Comparison of ENCODE assay signal across 1 cellular context in the genomic region with DNA sequence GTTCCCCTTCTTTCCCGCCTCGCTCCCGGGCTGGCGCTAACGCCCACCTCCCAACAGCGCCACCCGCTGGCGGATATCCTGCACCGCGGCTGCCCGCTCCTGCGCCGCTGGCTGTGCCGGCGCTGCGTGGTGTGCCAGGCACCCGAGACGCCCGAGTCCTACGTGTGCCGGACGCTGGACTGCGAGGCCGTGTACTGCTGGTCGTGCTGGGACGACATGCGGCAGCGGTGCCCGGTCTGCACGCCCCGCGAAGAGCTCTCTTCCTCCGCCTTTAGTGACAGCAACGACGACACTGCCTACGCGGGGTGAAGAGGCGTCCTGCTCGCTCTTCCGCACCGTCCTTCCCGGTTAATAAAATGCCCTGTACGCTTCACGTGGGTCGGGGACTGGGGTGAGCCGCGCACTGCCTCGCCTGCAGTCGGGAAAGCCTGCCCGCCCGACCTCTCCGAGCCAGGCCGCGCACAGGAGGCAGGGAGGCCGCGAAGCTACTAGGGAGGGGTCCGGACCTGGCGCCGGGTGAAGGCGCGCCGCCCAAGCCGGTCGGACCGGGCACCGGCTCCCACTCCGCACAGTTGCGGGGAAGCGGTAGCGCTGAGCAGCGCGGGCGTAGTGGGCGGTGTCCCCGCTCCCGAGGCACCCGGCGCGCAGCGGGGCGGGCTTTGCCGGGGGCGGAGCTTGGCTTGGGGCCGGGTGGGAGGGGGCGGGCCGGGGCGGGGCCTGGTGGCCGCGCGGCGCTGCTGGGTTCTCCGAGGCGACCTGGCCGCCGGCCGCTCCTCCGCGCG.
TF ChIP-seq lines count a peak whose summit lies in the region.

A gene with protein sequence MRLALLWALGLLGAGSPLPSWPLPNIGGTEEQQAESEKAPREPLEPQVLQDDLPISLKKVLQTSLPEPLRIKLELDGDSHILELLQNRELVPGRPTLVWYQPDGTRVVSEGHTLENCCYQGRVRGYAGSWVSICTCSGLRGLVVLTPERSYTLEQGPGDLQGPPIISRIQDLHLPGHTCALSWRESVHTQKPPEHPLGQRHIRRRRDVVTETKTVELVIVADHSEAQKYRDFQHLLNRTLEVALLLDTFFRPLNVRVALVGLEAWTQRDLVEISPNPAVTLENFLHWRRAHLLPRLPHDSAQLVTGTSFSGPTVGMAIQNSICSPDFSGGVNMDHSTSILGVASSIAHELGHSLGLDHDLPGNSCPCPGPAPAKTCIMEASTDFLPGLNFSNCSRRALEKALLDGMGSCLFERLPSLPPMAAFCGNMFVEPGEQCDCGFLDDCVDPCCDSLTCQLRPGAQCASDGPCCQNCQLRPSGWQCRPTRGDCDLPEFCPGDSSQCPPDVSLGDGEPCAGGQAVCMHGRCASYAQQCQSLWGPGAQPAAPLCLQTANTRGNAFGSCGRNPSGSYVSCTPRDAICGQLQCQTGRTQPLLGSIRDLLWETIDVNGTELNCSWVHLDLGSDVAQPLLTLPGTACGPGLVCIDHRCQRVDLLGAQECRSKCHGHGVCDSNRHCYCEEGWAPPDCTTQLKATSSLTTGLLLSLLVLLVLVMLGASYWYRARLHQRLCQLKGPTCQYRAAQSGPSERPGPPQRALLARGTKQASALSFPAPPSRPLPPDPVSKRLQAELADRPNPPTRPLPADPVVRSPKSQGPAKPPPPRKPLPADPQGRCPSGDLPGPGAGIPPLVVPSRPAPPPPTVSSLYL (plus strand): TSS at position 757 of the 782 bp plus-strand sequence. CDS start 71 bp downstream, outside the sequence.

TF ChIP-seq in K562, 482 proteins besides CTCF, POLR2A, EP300 and RAD21 (continued from another document and continues in another):
- TF ChIP-seq, protein P1, sequence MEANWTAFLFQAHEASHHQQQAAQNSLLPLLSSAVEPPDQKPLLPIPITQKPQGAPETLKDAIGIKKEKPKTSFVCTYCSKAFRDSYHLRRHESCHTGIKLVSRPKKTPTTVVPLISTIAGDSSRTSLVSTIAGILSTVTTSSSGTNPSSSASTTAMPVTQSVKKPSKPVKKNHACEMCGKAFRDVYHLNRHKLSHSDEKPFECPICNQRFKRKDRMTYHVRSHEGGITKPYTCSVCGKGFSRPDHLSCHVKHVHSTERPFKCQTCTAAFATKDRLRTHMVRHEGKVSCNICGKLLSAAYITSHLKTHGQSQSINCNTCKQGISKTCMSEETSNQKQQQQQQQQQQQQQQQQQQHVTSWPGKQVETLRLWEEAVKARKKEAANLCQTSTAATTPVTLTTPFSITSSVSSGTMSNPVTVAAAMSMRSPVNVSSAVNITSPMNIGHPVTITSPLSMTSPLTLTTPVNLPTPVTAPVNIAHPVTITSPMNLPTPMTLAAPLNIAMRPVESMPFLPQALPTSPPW (CRISPR knock-in tag; IDR thresholded peaks at IDR 0.05), result peak; percentile 50; the same call in 1 of the 2 replicates
- TF ChIP-seq CAMTA2 (CRISPR knock-in tag; conservative IDR thresholded peaks at IDR 0.05) (peak; percentile 25; the same call in 1 of the 2 replicates), SMARCA4 (IDR thresholded peaks at IDR 0.05) (peak; percentile 77; the same call in 1 of the 2 replicates), SMARCA5 (IDR thresholded peaks at IDR 0.05) (0 out of 2 replicates have a peak, but pooled peaks have one; percentile 36), ELF1 (tag; IDR thresholded peaks at IDR 0.05) (peak; percentile 62; the same call in 1 of the 2 replicates), ZNF644 (tag; IDR thresholded peaks at IDR 0.05; ENCODE audit: low read depth) (no peak), SOX6 (IDR thresholded peaks at IDR 0.05) (peak; percentile 32; the same call in 1 of the 2 replicates), JUNB (CRISPR knock-in tag; conservative IDR thresholded peaks at IDR 0.05) (no peak), ZNF217 (CRISPR knock-in tag; IDR thresholded peaks at IDR 0.05) (no peak), EZH2 (IDR thresholded peaks at IDR 0.05; ENCODE audit: borderline replicate concordance, low read depth, low read length) (no peak), MYC (IDR thresholded peaks at IDR 0.05; ENCODE audit: low read depth, low read length) (peak; percentile 74), MYC (CRISPR knock-in tag; IDR thresholded peaks at IDR 0.05; ENCODE audit: borderline replicate concordance, low read depth) (peak; percentile 83; the same call in 1 of the 2 replicates), NBN (IDR thresholded peaks at IDR 0.05; ENCODE audit: low read depth) (no peak; the same call in 1 of the 2 replicates), HDGF (IDR thresholded peaks at IDR 0.05) (no peak), ZNF165 (CRISPR knock-in tag; IDR thresholded peaks at IDR 0.05; ENCODE audit: borderline replicate concordance) (no peak; the same call in 1 of the 2 replicates), CBX1 (IDR thresholded peaks at IDR 0.05; ENCODE audit: low read depth) (peak; percentile 55; the same call in 1 of the 2 replicates), MBD2 (IDR thresholded peaks at IDR 0.05; ENCODE audit: borderline replicate concordance, low read depth) (peak; percentile 27; the same call in 1 of the 2 replicates), ZNF57 (CRISPR knock-in tag; IDR thresholded peaks at IDR 0.05) (no peak), POLR2AphosphoS5 (IDR thresholded peaks at IDR 0.05; ENCODE audit: control insufficient read depth, insufficient read depth, low read depth, low read length) (no peak), BCOR (IDR thresholded peaks at IDR 0.05) (peak; percentile 61; the same call in 1 of the 2 replicates), ARID2 (IDR thresholded peaks at IDR 0.05) (peak; percentile 84; the same call in 1 of the 2 replicates), CBX5 (IDR thresholded peaks at IDR 0.05; ENCODE audit: borderline replicate concordance, low read depth) (peak; percentile 11; the same call in 1 of the 2 replicates), GABPA (tag; conservative IDR thresholded peaks at IDR 0.05; ENCODE audit: low read depth) (peak; percentile 73; the same call in 1 of the 2 replicates), ERF (CRISPR knock-in tag; IDR thresholded peaks at IDR 0.05) (no peak), RB1 (IDR thresholded peaks at IDR 0.05; ENCODE audit: low read depth) (peak; percentile 99), RBM15 (IDR thresholded peaks at IDR 0.05; ENCODE audit: insufficient read depth, low read length) (no peak), CCNT2 (IDR thresholded peaks at IDR 0.05; ENCODE audit: borderline replicate concordance, extremely low read depth, insufficient read length, low read depth, low read length) (peak; percentile 66), PTRF (tag; IDR thresholded peaks at IDR 0.05) (no peak), HMGN3 (IDR thresholded peaks at IDR 0.05; ENCODE audit: borderline replicate concordance, extremely low read depth, insufficient read length, low read depth, low read length) (peak; percentile 50), GABPB2 (CRISPR knock-in tag; conservative IDR thresholded peaks at IDR 0.05) (no peak), POLR3G (IDR thresholded peaks at IDR 0.05; ENCODE audit: extremely low read depth, insufficient read length, insufficient replicate concordance) (no peak), EGR1 (conservative IDR thresholded peaks at IDR 0.05) (peak; percentile 84), ZNF668 (CRISPR knock-in tag; IDR thresholded peaks at IDR 0.05) (no peak), ZBTB17 (CRISPR knock-in tag; IDR thresholded peaks at IDR 0.05) (no peak), CREB1 (IDR thresholded peaks at IDR 0.05) (peak; percentile 36; the same call in 1 of the 2 replicates), CREB1 (CRISPR knock-in tag; IDR thresholded peaks at IDR 0.05) (peak; percentile 68), ZNF408 (CRISPR knock-in tag; IDR thresholded peaks at IDR 0.05; ENCODE audit: low read depth) (no peak), ZNF586 (CRISPR knock-in tag; conservative IDR thresholded peaks at IDR 0.05) (no peak), ETV5 (CRISPR knock-in tag; IDR thresholded peaks at IDR 0.05; ENCODE audit: low read depth) (peak; percentile 71), ZNF184 (CRISPR knock-in tag; IDR thresholded peaks at IDR 0.05) (no peak), PML (IDR thresholded peaks at IDR 0.05; ENCODE audit: low read length) (peak; percentile 30; the same call in 1 of the 2 replicates), NFIC (IDR thresholded peaks at IDR 0.05) (peak; percentile 22), NR4A1 (CRISPR knock-in tag; IDR thresholded peaks at IDR 0.05) (no peak), NR4A1 (tag; IDR thresholded peaks at IDR 0.05) (0 out of 2 replicates have a peak, but pooled peaks have one; percentile 3), SMAD3 (CRISPR knock-in tag; conservative IDR thresholded peaks at IDR 0.05) (no peak), ZNF347 (CRISPR knock-in tag; IDR thresholded peaks at IDR 0.05; ENCODE audit: low read depth) (no peak), RNF2 (IDR thresholded peaks at IDR 0.05) (peak; percentile 65; the same call in 1 of the 2 replicates), MED1 (CRISPR knock-in tag; IDR thresholded peaks at IDR 0.05; ENCODE audit: borderline replicate concordance) (no peak), STAG1 (CRISPR knock-in tag; IDR thresholded peaks at IDR 0.05; ENCODE audit: borderline replicate concordance) (peak; percentile 61), HNRNPUL1 (IDR thresholded peaks at IDR 0.05; ENCODE audit: low read length) (no peak), ARHGAP35 (IDR thresholded peaks at IDR 0.05; ENCODE audit: partially characterized antibody) (no peak)
- TF ChIP-seq, protein P2, sequence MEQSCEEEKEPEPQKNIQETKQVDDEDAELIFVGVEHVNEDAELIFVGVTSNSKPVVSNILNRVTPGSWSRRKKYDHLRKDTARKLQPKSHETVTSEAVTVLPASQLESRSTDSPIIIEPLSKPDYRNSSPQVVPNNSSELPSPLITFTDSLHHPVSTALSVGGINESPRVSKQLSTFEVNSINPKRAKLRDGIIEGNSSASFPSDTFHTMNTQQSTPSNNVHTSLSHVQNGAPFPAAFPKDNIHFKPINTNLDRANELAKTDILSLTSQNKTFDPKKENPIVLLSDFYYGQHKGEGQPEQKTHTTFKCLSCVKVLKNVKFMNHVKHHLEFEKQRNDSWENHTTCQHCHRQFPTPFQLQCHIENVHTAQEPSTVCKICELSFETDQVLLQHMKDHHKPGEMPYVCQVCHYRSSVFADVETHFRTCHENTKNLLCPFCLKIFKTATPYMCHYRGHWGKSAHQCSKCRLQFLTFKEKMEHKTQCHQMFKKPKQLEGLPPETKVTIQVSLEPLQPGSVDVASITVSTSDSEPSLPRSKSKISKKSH (CRISPR knock-in tag; IDR thresholded peaks at IDR 0.05), result no peak
- TF ChIP-seq, protein P3, sequence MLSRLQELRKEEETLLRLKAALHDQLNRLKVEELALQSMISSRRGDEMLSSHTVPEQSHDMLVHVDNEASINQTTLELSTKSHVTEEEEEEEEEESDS (CRISPR knock-in tag; IDR thresholded peaks at IDR 0.05), result no peak
- TF ChIP-seq, protein P4, sequence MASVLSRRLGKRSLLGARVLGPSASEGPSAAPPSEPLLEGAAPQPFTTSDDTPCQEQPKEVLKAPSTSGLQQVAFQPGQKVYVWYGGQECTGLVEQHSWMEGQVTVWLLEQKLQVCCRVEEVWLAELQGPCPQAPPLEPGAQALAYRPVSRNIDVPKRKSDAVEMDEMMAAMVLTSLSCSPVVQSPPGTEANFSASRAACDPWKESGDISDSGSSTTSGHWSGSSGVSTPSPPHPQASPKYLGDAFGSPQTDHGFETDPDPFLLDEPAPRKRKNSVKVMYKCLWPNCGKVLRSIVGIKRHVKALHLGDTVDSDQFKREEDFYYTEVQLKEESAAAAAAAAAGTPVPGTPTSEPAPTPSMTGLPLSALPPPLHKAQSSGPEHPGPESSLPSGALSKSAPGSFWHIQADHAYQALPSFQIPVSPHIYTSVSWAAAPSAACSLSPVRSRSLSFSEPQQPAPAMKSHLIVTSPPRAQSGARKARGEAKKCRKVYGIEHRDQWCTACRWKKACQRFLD (CRISPR knock-in tag; IDR thresholded peaks at IDR 0.05), result no peak; the same call in 1 of the 2 replicates
- TF ChIP-seq, protein P5, sequence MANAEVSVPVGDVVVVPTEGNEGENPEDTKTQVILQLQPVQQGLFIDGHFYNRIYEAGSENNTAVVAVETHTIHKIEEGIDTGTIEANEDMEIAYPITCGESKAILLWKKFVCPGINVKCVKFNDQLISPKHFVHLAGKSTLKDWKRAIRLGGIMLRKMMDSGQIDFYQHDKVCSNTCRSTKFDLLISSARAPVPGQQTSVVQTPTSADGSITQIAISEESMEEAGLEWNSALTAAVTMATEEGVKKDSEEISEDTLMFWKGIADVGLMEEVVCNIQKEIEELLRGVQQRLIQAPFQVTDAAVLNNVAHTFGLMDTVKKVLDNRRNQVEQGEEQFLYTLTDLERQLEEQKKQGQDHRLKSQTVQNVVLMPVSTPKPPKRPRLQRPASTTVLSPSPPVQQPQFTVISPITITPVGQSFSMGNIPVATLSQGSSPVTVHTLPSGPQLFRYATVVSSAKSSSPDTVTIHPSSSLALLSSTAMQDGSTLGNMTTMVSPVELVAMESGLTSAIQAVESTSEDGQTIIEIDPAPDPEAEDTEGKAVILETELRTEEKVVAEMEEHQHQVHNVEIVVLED (CRISPR knock-in tag; IDR thresholded peaks at IDR 0.05), result no peak
- TF ChIP-seq, protein P6, sequence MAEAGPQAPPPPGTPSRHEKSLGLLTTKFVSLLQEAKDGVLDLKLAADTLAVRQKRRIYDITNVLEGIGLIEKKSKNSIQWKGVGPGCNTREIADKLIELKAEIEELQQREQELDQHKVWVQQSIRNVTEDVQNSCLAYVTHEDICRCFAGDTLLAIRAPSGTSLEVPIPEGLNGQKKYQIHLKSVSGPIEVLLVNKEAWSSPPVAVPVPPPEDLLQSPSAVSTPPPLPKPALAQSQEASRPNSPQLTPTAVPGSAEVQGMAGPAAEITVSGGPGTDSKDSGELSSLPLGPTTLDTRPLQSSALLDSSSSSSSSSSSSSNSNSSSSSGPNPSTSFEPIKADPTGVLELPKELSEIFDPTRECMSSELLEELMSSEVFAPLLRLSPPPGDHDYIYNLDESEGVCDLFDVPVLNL (CRISPR knock-in tag; IDR thresholded peaks at IDR 0.05; ENCODE audit: low read depth), result peak; percentile 89
- TF ChIP-seq, protein P7, sequence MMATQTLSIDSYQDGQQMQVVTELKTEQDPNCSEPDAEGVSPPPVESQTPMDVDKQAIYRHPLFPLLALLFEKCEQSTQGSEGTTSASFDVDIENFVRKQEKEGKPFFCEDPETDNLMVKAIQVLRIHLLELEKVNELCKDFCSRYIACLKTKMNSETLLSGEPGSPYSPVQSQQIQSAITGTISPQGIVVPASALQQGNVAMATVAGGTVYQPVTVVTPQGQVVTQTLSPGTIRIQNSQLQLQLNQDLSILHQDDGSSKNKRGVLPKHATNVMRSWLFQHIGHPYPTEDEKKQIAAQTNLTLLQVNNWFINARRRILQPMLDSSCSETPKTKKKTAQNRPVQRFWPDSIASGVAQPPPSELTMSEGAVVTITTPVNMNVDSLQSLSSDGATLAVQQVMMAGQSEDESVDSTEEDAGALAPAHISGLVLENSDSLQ (IDR thresholded peaks at IDR 0.05), result no peak
- TF ChIP-seq, protein P8, sequence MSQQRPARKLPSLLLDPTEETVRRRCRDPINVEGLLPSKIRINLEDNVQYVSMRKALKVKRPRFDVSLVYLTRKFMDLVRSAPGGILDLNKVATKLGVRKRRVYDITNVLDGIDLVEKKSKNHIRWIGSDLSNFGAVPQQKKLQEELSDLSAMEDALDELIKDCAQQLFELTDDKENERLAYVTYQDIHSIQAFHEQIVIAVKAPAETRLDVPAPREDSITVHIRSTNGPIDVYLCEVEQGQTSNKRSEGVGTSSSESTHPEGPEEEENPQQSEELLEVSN (IDR thresholded peaks at IDR 0.05; ENCODE audit: borderline replicate concordance in 1 of 2, extremely low read depth in 1 of 2, insufficient read depth in 1 of 2, insufficient read length in 1 of 2, low read depth in 1 of 2, low read length in 1 of 2, poor library complexity in 1 of 2, severe bottlenecking in 1 of 2), result peak; percentile 98
